Comparison of ENCODE assay signal across 8 cellular contexts in the genomic region with DNA sequence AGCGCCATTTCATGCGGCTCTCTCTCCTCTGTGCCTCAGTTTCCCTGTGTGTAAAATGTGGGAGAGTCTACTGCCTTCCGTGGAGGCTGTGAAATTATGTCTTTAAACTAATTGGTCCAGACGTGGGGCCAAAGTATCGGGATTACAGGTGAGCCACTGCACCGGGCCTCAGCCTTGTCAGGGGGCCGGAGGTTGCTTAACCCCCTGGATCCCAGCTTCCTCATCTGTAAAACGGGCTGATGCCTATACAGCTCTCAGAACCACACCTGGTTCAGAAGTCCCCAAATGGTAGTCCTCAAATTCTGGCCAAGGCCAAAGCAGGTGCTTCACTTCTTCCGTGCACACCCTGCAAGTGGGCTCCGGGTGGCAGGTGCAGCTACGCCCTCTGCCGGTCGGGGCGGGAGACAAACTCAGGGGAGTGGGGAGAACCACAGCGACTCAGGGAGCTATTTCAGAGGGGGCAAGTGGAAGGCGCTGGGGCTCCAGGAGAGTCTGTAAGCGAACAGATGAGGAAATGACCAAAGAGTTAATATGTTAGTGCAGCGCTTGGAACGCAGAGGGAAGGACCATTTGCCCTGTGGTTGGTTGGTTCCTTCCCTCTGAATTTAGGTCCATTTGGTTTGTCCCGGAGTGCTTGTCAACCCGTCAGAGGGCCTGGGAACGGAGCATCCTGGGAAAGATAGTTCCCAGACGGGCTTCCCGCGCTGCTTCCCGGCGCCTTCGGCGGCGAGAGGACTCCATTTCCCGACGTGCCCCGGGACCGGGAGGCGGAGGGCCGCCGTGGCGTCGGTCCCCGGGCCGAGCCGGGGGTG. TPM values are rescaled to one million over a fixed set of nuclear protein-coding genes. Genes with fewer than 3 reads are reported as not detected.
DNase-seq lines count a peak whose midpoint lies in the region; ATAC-seq and TF ChIP-seq lines count a peak whose summit lies in the region.

A gene (plus strand): TSS at position 812 of the 812 bp plus-strand sequence. CDS start 135 bp downstream, outside the sequence.

- CTCF ChIA-PET in activated naive CD4-positive, alpha-beta T cell treated with anti-CD3 and anti-CD28 coated beads for 36 hours (lab: Charles Lee) = interaction anchor here (0.6 to 3.1 kb wide), 16 partner anchors 9 to 146 kb away, joined by 3 to 19 read pairs (median 4); a partner anchor contains a TSS

- DNase-seq in GM04503 (ENCODE audit: low read depth) (peak; percentile 89), HFF-Myc (ENCODE audit: extremely low read depth, low read depth) (peak; percentile 95), MV-4-11 (lab: John Stamatoyannopoulos, UW) (peak; percentile 95), SK-N-MC (ENCODE audit: low read depth, low spot score) (peak; percentile 90)
- DNase-seq in activated naive CD4-positive, alpha-beta T cell treated with anti-CD3 and anti-CD28 coated beads for 36 hours = peak; percentile 96

- TF ChIP-seq CTCF in HFF-Myc (IDR thresholded peaks at IDR 0.05; ENCODE audit: low read depth, low read length, missing control alignments) = peak; percentile 98
- peak in 3 of 4 experiments; percentile 81 to 91 (median 89) for TF ChIP-seq CTCF in gastroesophageal sphincter (IDR thresholded peaks at IDR 0.05)
- peak; percentile 97 for TF ChIP-seq CTCF in neutrophil (IDR thresholded peaks at IDR 0.05)
- no peak for TF ChIP-seq CTCF in subcutaneous adipose tissue (IDR thresholded peaks at IDR 0.05; ENCODE audit: low read depth)

- H3K9me3 Mint-ChIP-seq in activated naive CD4-positive, alpha-beta T cell treated with anti-CD3 and anti-CD28 coated beads for 36 hours = no peaks in the 10 kb centered on the region

- H3K36me3 Mint-ChIP-seq in activated naive CD4-positive, alpha-beta T cell treated with anti-CD3 and anti-CD28 coated beads for 36 hours (ENCODE audit: low read depth) = no peaks in the 10 kb centered on the region

- H3K4me3 ChIP-seq in HFF-Myc (replicated peaks; ENCODE audit: low read depth, low read length) = peak within 1 kb of the TSS; percentile 92
- H3K4me3 ChIP-seq in SK-N-MC = peak within 1 kb of the TSS; percentile 96
- peak within 1 kb of the TSS; percentile 68 for H3K4me3 ChIP-seq in gastroesophageal sphincter
- H3K4me3 ChIP-seq in neutrophil (ENCODE audit: low read depth in 1 of 2, low read length in 1 of 2) = peak within 1 kb of the TSS; percentile 75 to 84

- H3K4me1 ChIP-seq in gastroesophageal sphincter (peaks cover 0 to 44% (median 17%) of the 10 kb centered on the region in 3 donors), neutrophil (ENCODE audit: control insufficient read depth in 1 of 2, insufficient read depth in 1 of 2, low read depth in 1 of 2, low read length in 1 of 2) (peaks cover 53 to 54% of the 10 kb centered on the region in 2 experiments)

- no peaks in the 10 kb centered on the region for H3K27me3 ChIP-seq in gastroesophageal sphincter
- no peaks in the 10 kb centered on the region for H3K27me3 ChIP-seq in neutrophil

- intact Hi-C loops in activated naive CD4-positive, alpha-beta T cell treated with anti-CD3 and anti-CD28 coated beads for 36 hours (cut with micrococcal nuclease) = loop anchor here (1.0 to 2.0 kb wide), 8 partner anchors 8 to 223 kb away; a partner anchor contains a TSS

- peak within 1 kb of the TSS; percentile 97 for H3K9ac ChIP-seq in SK-N-MC (ENCODE audit: insufficient read length)

- H3K27ac ChIP-seq in SK-N-MC = peak within 1 kb of the TSS; percentile 96
- H3K27ac ChIP-seq in gastroesophageal sphincter = peak within 1 kb of the TSS; percentile 81 to 98 (median 96)
- H3K27ac ChIP-seq in neutrophil = peak within 1 kb of the TSS; percentile 98

- H3K9me3 ChIP-seq in SK-N-MC (ENCODE audit: low read depth, low read length) = no peaks in the 10 kb centered on the region
- H3K9me3 ChIP-seq in gastroesophageal sphincter = no peaks in the 10 kb centered on the region
- no peaks in the 10 kb centered on the region for H3K9me3 ChIP-seq in neutrophil

- H3K4me3 Mint-ChIP-seq in activated naive CD4-positive, alpha-beta T cell treated with anti-CD3 and anti-CD28 coated beads for 36 hours = peak within 1 kb of the TSS; percentile 97

- 21 to 100% methylated on average over 1 to 8 of the region's 42 CpGs for WGBS in gastroesophageal sphincter (ENCODE audit: low coverage in 1 of 2), 2 donors

- TF ChIP-seq EP300 in gastroesophageal sphincter (IDR thresholded peaks at IDR 0.05) = no peak

- TF ChIP-seq POLR2A in gastroesophageal sphincter (IDR thresholded peaks at IDR 0.05) = no peak

- peak; percentile 99 for ATAC-seq in gastroesophageal sphincter

- peak within 1 kb of the TSS; percentile 99 for H3K27ac Mint-ChIP-seq in activated naive CD4-positive, alpha-beta T cell treated with anti-CD3 and anti-CD28 coated beads for 36 hours

- H3K4me1 Mint-ChIP-seq in activated naive CD4-positive, alpha-beta T cell treated with anti-CD3 and anti-CD28 coated beads for 36 hours (ENCODE audit: low read depth) = peaks cover 30% of the 10 kb centered on the region

- H3K27me3 Mint-ChIP-seq in activated naive CD4-positive, alpha-beta T cell treated with anti-CD3 and anti-CD28 coated beads for 36 hours (ENCODE audit: low read depth) = no peaks in the 10 kb centered on the region

- no peaks in the 10 kb centered on the region for H3K36me3 ChIP-seq in SK-N-MC (ENCODE audit: insufficient read depth, low read length)
- no peaks in the 10 kb centered on the region for H3K36me3 ChIP-seq in gastroesophageal sphincter
- H3K36me3 ChIP-seq in neutrophil = no peaks in the 10 kb centered on the region

RNA-seq across cellular contexts. Expression of the gene that starts here (rescaled TPM):
- 10 to 100 TPM; 46.3 to 48.8 TPM for total RNA-seq in activated naive CD4-positive, alpha-beta T cell treated with anti-CD3 and anti-CD28 coated beads for 36 hours
- total RNA-seq in gastroesophageal sphincter (10 to 100 TPM; 29.2 to 67.0 (median 40.5) TPM), subcutaneous adipose tissue (10 to 100 TPM; 21.2 to 44.5 (median 25.2) TPM)

Comparison
In these comparisons a context has a peak if more than half of its experiments do, and no peak if none do; other contexts are left out.
1. Peak in every context shown above with its lines: DNase-seq, ATAC-seq, H3K4me3 ChIP-seq and H3K27ac ChIP-seq.